ENCODE assay signal across 12 cellular contexts in the genomic region with DNA sequence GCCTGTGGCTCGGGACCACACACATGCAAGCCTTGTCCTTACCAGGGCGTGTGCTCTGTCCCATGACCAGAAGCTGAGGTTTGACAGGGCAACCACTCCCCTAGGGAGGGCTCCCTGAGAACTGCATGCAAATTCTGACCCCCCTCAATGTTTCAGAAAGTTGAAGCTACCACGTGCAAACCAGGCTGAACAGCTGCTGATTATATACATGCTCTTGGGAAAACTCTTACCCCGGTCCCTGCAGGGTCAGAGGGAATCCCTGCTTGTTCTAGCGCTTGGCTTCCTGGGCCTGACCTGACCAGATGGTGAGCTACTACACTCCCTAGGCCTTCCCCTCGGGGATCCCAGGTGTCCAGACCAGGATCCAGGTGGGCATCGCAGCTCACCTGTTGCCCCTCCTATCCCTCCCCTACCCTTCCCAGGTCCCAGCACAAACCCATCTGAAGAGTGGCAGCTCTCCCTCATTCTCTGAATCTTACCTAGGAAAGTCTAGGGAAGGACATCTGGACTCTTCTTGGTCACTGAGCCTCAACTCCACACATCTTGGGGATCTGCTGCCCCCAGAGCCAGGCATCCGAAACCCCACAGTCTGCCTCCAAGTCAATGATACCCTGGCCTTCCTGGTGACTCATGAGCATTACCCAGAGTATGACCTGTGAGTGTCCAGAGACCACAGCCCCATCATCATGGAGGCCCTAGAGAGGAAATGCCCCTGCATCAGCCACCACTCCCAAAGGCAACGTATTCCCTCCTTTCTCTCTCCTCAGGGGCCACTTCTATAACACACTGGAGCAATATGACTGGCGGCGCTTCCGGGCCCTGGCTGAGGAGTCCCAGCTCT.
A peak's percentile ranks its signal among the peaks of the same experiment; 100 is the strongest.
DNase-seq lines count a peak whose midpoint lies in the region; ATAC-seq, FAIRE-seq and TF ChIP-seq lines count a peak whose summit lies in the region.
"Had no signal": no experiment of that assay in that cellular context is flagged by ENCODE, and none has a peak within 500 bp of the region (broad histone marks: within the 10 kb centered on the region; RNA-seq: fewer than 3 reads in every experiment).

No MANE protein-coding gene starts in this region.

- no peaks in the 10 kb centered on the region for H4K20me1 ChIP-seq in astrocyte (ENCODE audit: insufficient read depth, low read length)

- no peak overlapping the region for H3K27ac ChIP-seq in astrocyte (ENCODE audit: low read depth, low read length)

- H3K36me3 Mint-ChIP-seq in astrocyte (ENCODE audit: low read depth, unreplicated experiment) (no peaks in the 10 kb centered on the region), HFFc6 (ENCODE audit: low read depth) (no peaks in the 10 kb centered on the region), mesothelial cell of epicardium (no peaks in the 10 kb centered on the region), Calu3 (ENCODE audit: insufficient read depth, unreplicated experiment) (peaks cover 6% of the 10 kb centered on the region)
- H3K36me3 Mint-ChIP-seq: activated naive CD8-positive, alpha-beta T cell treated with anti-CD3 and anti-CD28 coated beads, Interleukin-2, amount 10 ng/mL, durations not matched to agents 7 days and 5 days had no signal

- H3K27ac Mint-ChIP-seq in astrocyte (ENCODE audit: unreplicated experiment) (no peak overlapping the region), HFFc6 (no peak overlapping the region), mesothelial cell of epicardium (no peak overlapping the region), Calu3 (ENCODE audit: unreplicated experiment) (no peak overlapping the region)
- H3K27ac Mint-ChIP-seq: activated naive CD8-positive, alpha-beta T cell treated with anti-CD3 and anti-CD28 coated beads, Interleukin-2, amount 10 ng/mL, durations not matched to agents 7 days and 5 days had no signal

- ATAC-seq in GM18498 (IDR thresholded peaks at IDR 0.05; ENCODE audit: unreplicated experiment) (peak; percentile 90), GM21367 (IDR thresholded peaks at IDR 0.05; ENCODE audit: unreplicated experiment) (peak; percentile 86), HG03097 (IDR thresholded peaks at IDR 0.05; ENCODE audit: low FRiP score, unreplicated experiment) (peak; percentile 74)
- ATAC-seq: left colon, sciatic nerve had no signal

- H3K4me3 Mint-ChIP-seq in astrocyte (ENCODE audit: unreplicated experiment) (no peak overlapping the region), HFFc6 (no peak overlapping the region), mesothelial cell of epicardium (no peak overlapping the region), Calu3 (ENCODE audit: low read depth, unreplicated experiment) (no peak overlapping the region)
- H3K4me3 Mint-ChIP-seq: activated naive CD8-positive, alpha-beta T cell treated with anti-CD3 and anti-CD28 coated beads, Interleukin-2, amount 10 ng/mL, durations not matched to agents 7 days and 5 days had no signal

- CTCF ChIA-PET in Calu3 (lab: Charles Lee), result interaction anchor here (0.6 kb wide), 1 partner anchor 15 kb away, joined by 3 read pairs; no protein-coding TSS in a partner anchor

- H2AFZ ChIP-seq in astrocyte (ENCODE audit: low read depth, low read length), result no peak overlapping the region

- FAIRE-seq in astrocyte (lab: Jason Lieb, UNC), result no peak

- no peaks in the 10 kb centered on the region for H3K9me3 ChIP-seq in astrocyte (ENCODE audit: insufficient read depth, low read depth, low read length)

- H3K4me3 ChIP-seq in astrocyte (ENCODE audit: insufficient read depth, low read depth, low read length), result no peak overlapping the region

- intact Hi-C loops in Calu3 (cut with micrococcal nuclease; ENCODE audit: unreplicated experiment), result loop anchor here (10.0 kb wide), 1 partner anchor 324 kb away; no protein-coding TSS in a partner anchor

- no peak overlapping the region for H3K9ac ChIP-seq in astrocyte (ENCODE audit: low read length)

- DNase-seq in astrocyte (ENCODE audit: low read depth) (peak; percentile 20), HFFc6 (no peak), mesothelial cell of epicardium (ENCODE audit: low spot score in 2 of 2, unreplicated experiment in 2 of 2) (no peak), SIG-M5 (lab: John Stamatoyannopoulos, UW) (no peak), Calu3 (no peak)
- DNase-seq: activated naive CD8-positive, alpha-beta T cell treated with anti-CD3 and anti-CD28 coated beads, Interleukin-2, amount 10 ng/mL, durations not matched to agents 7 days and 5 days; left colon; stimulated activated naive CD4-positive, alpha-beta T cell treated with Interleukin-2 at 50 U/mL for 16 hours had no signal

- TF ChIP-seq CTCF in astrocyte (IDR thresholded peaks at IDR 0.05; ENCODE audit: insufficient read depth, low read depth, low read length) (no peak), HFFc6 (IDR thresholded peaks at IDR 0.05) (no peak), mesothelial cell of epicardium (IDR thresholded peaks at IDR 0.05; ENCODE audit: unreplicated experiment) (no peak), Calu3 (IDR thresholded peaks at IDR 0.05; ENCODE audit: unreplicated experiment) (no peak)

- H3K4me2 ChIP-seq in astrocyte (ENCODE audit: low read length), result no peak overlapping the region

- peaks cover 6% of the 10 kb centered on the region for H3K4me1 ChIP-seq in astrocyte (ENCODE audit: insufficient read depth, low read length)

- H3K27me3 ChIP-seq in astrocyte (ENCODE audit: insufficient read depth, low read length), result no peaks in the 10 kb centered on the region

- H3K9me3 Mint-ChIP-seq in astrocyte (ENCODE audit: unreplicated experiment), result no peaks in the 10 kb centered on the region
- no peaks in the 10 kb centered on the region for H3K9me3 Mint-ChIP-seq in HFFc6
- no peaks in the 10 kb centered on the region for H3K9me3 Mint-ChIP-seq in mesothelial cell of epicardium
- H3K9me3 Mint-ChIP-seq in Calu3 (ENCODE audit: low read depth, unreplicated experiment), result no peaks in the 10 kb centered on the region
- H3K9me3 Mint-ChIP-seq: activated naive CD8-positive, alpha-beta T cell treated with anti-CD3 and anti-CD28 coated beads, Interleukin-2, amount 10 ng/mL, durations not matched to agents 7 days and 5 days had no signal

- H3K4me1 Mint-ChIP-seq in astrocyte (ENCODE audit: low read depth, unreplicated experiment), result peaks cover 11% of the 10 kb centered on the region
- H3K4me1 Mint-ChIP-seq in HFFc6 (ENCODE audit: low read depth), result peaks cover 50% of the 10 kb centered on the region
- peaks cover 10% of the 10 kb centered on the region for H3K4me1 Mint-ChIP-seq in mesothelial cell of epicardium
- H3K4me1 Mint-ChIP-seq in Calu3 (ENCODE audit: low read depth, unreplicated experiment), result no peaks in the 10 kb centered on the region

- no TSS peak for BruUV-seq in Calu3 (replicated peaks; lab: Mats Ljungman, UMichigan)

- peaks cover 19% of the 10 kb centered on the region for H3K27me3 Mint-ChIP-seq in astrocyte (ENCODE audit: low read depth, unreplicated experiment)
- H3K27me3 Mint-ChIP-seq in HFFc6 (ENCODE audit: insufficient read depth), result peaks cover 6% of the 10 kb centered on the region
- peaks cover 39% of the 10 kb centered on the region for H3K27me3 Mint-ChIP-seq in mesothelial cell of epicardium (ENCODE audit: low read depth)
- peaks cover 21% of the 10 kb centered on the region for H3K27me3 Mint-ChIP-seq in Calu3 (ENCODE audit: unreplicated experiment)

- no peaks in the 10 kb centered on the region for H3K36me3 ChIP-seq in astrocyte (ENCODE audit: insufficient read depth, low read length)

- no peaks in the 10 kb centered on the region for H3K79me2 ChIP-seq in astrocyte (ENCODE audit: insufficient read depth, low read length)
